In the genomic region with DNA sequence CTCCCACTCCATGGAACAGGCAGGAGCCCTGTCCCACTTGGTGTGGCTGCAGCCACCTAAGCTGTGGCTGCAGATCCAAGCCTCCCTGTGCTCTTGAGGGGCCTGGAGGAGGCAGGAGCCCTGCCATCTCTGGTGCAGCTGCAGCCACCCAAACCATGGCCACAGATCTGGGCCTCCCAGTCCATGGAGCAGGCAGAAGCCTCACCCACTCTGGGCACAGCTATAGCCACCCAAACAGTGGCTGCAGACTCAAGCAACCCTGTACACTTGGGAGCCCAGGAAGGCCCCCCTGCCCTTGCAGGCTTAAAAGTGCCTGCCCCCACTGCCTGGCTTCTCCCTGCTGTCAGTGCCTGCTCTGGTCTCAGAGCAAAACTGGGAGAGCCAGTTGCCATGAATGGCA, we compare ENCODE assay signal across 32 cellular contexts.
"Had no signal": no experiment of that assay in that cellular context is flagged by ENCODE, and none has a peak within 500 bp of the region (broad histone marks: within the 10 kb centered on the region; RNA-seq: fewer than 3 reads in every experiment).

No MANE protein-coding gene starts in this region.

- H3K36me3 Mint-ChIP-seq: activated CD4-positive, alpha-beta memory T cell treated with anti-CD3 and anti-CD28 coated beads for 36 hours; activated naive CD4-positive, alpha-beta T cell treated with anti-CD3 and anti-CD28 coated beads, Interleukin-2, amount 10 ng/mL, durations not matched to agents 7 days and 5 days; activated naive CD4-positive, alpha-beta T cell treated with anti-CD3 and anti-CD28 coated beads, Interleukin-2, amount 50 U/mL, for 24 hours; activated naive CD8-positive, alpha-beta T cell; activated naive CD8-positive, alpha-beta T cell treated with anti-CD3 and anti-CD28 coated beads, Interleukin-2, amount 10 ng/mL, durations not matched to agents 7 days and 5 days; brain had no signal

- ATAC-seq: activated CD8-positive, alpha-beta T cell treated with anti-CD3 and anti-CD28 coated beads for 36 hours; activated naive CD8-positive, alpha-beta T cell treated with anti-CD3 and anti-CD28 coated beads, Interleukin-2, amount 50 U/mL, for 24 hours had no signal

- H3K4me1 Mint-ChIP-seq: activated B cell treated with CpG ODN at 0.5 μM for 24 hours; activated CD4-positive, alpha-beta T cell treated with anti-CD3 and anti-CD28 coated beads, Interleukin-2, amount 10 ng/mL, durations not matched to agents 24 days and 14 days; activated naive CD4-positive, alpha-beta T cell treated with anti-CD3 and anti-CD28 coated beads, Interleukin-2, amount 10 ng/mL, durations not matched to agents 7 days and 5 days; activated naive CD4-positive, alpha-beta T cell treated with anti-CD3 and anti-CD28 coated beads, Interleukin-2, amount 50 U/mL, for 24 hours; activated naive CD8-positive, alpha-beta T cell treated with anti-CD3 and anti-CD28 coated beads, Interleukin-2, amount 10 ng/mL, durations not matched to agents 7 days and 5 days; activated naive CD8-positive, alpha-beta T cell treated with anti-CD3 and anti-CD28 coated beads, Interleukin-2, amount 50 U/mL, for 24 hours had no signal

- H3K4me1 ChIP-seq: ascending aorta had no signal

- H3K4me3 ChIP-seq: ascending aorta had no signal

- H3K27me3 Mint-ChIP-seq: activated B cell treated with CpG ODN at 0.5 μM for 24 hours; activated CD4-positive, alpha-beta memory T cell treated with anti-CD3 and anti-CD28 coated beads for 36 hours; activated CD4-positive, alpha-beta T cell treated with anti-CD3 and anti-CD28 coated beads, Interleukin-2, amount 10 ng/mL, durations not matched to agents 24 days and 14 days; activated CD8-positive, alpha-beta T cell treated with anti-CD3 and anti-CD28 coated beads for 36 hours; activated naive CD4-positive, alpha-beta T cell treated with anti-CD3 and anti-CD28 coated beads, Interleukin-2, amount 10 ng/mL, durations not matched to agents 7 days and 5 days; activated naive CD8-positive, alpha-beta T cell; activated naive CD8-positive, alpha-beta T cell treated with anti-CD3 and anti-CD28 coated beads, Interleukin-2, amount 50 U/mL, for 24 hours; activated T-cell treated with anti-CD3 and anti-CD28 coated beads, Interleukin-2, amount 50 U/mL, for 24 hours; brain had no signal

- H3K36me3 ChIP-seq: ascending aorta had no signal

- H3K27me3 ChIP-seq: ascending aorta had no signal

- H3K27ac ChIP-seq: ascending aorta, VCaP had no signal

- H3K27ac Mint-ChIP-seq: activated B cell treated with CpG ODN at 0.5 μM for 24 hours; activated CD4-positive, alpha-beta memory T cell treated with anti-CD3 and anti-CD28 coated beads for 36 hours; activated CD4-positive, alpha-beta T cell treated with anti-CD3 and anti-CD28 coated beads, Interleukin-2, amount 10 ng/mL, durations not matched to agents 24 days and 14 days; activated CD8-positive, alpha-beta T cell treated with anti-CD3 and anti-CD28 coated beads for 36 hours; activated naive CD4-positive, alpha-beta T cell treated with anti-CD3 and anti-CD28 coated beads, Interleukin-2, amount 10 ng/mL, durations not matched to agents 7 days and 5 days; activated naive CD4-positive, alpha-beta T cell treated with anti-CD3 and anti-CD28 coated beads, Interleukin-2, amount 50 U/mL, for 24 hours; activated naive CD8-positive, alpha-beta T cell; activated naive CD8-positive, alpha-beta T cell treated with anti-CD3 and anti-CD28 coated beads, Interleukin-2, amount 10 ng/mL, durations not matched to agents 7 days and 5 days; activated naive CD8-positive, alpha-beta T cell treated with anti-CD3 and anti-CD28 coated beads, Interleukin-2, amount 50 U/mL, for 24 hours; activated T-cell treated with anti-CD3 and anti-CD28 coated beads, Interleukin-2, amount 50 U/mL, for 24 hours; activated T-helper 2 cell treated with anti-CD3 and anti-CD28 coated beads, Interferon-gamma antibody, Interleukin-2, Interleukin-4, amounts not matched to agents 10 μg/mL and 5 μg/mL and 100 μg/mL, durations not matched to agents 14 hours and 24 hours and 36 hours; brain; T-helper 1 cell treated with Interleukin-12 subunit alpha and Interleukin-12 subunit beta and Interleukin-4 antibody, amounts not matched to agents 30 μg/mL and 1 μg/mL, for 36 hours; T-helper 2 cell treated with Interferon-gamma antibody and Interleukin-4, amounts not matched to agents 5 μg/mL and 100 μg/mL, for 36 hours had no signal

- H3K4me3 Mint-ChIP-seq: activated B cell treated with CpG ODN at 0.5 μM for 24 hours; activated CD4-positive, alpha-beta memory T cell treated with anti-CD3 and anti-CD28 coated beads for 36 hours; activated CD4-positive, alpha-beta T cell treated with anti-CD3 and anti-CD28 coated beads, Interleukin-2, amount 10 ng/mL, durations not matched to agents 24 days and 14 days; activated CD8-positive, alpha-beta T cell treated with anti-CD3 and anti-CD28 coated beads for 36 hours; activated naive CD4-positive, alpha-beta T cell treated with anti-CD3 and anti-CD28 coated beads, Interleukin-2, amount 10 ng/mL, durations not matched to agents 7 days and 5 days; activated naive CD4-positive, alpha-beta T cell treated with anti-CD3 and anti-CD28 coated beads, Interleukin-2, amount 50 U/mL, for 24 hours; activated naive CD8-positive, alpha-beta T cell; activated naive CD8-positive, alpha-beta T cell treated with anti-CD3 and anti-CD28 coated beads, Interleukin-2, amount 10 ng/mL, durations not matched to agents 7 days and 5 days; activated naive CD8-positive, alpha-beta T cell treated with anti-CD3 and anti-CD28 coated beads, Interleukin-2, amount 50 U/mL, for 24 hours; activated T-cell treated with anti-CD3 and anti-CD28 coated beads, Interleukin-2, amount 50 U/mL, for 24 hours; brain; T-helper 1 cell treated with Interleukin-12 subunit alpha and Interleukin-12 subunit beta and Interleukin-4 antibody, amounts not matched to agents 30 μg/mL and 1 μg/mL, for 36 hours; T-helper 2 cell treated with Interferon-gamma antibody and Interleukin-4, amounts not matched to agents 5 μg/mL and 100 μg/mL, for 36 hours had no signal

- H3K9me3 ChIP-seq: ascending aorta had no signal

- FAIRE-seq: TTC549 had no signal

- DNase-seq: activated B cell treated with CpG ODN at 0.5 μM for 24 hours; activated CD4-positive, alpha-beta memory T cell treated with anti-CD3 and anti-CD28 coated beads for 36 hours; activated CD4-positive, alpha-beta T cell treated with anti-CD3 and anti-CD28 coated beads for 4 hours; activated CD4-positive, alpha-beta T cell treated with anti-CD3 and anti-CD28 coated beads, Interleukin-2, amount 10 ng/mL, durations not matched to agents 24 days and 14 days; activated CD4-positive, alpha-beta T cell treated with anti-CD3 and anti-CD28 coated beads, Interleukin-2, amount 50 U/mL, for 1 hour; activated CD4-positive, alpha-beta T cell treated with anti-CD3 and anti-CD28 coated beads, Interleukin-2, amount 50 U/mL, for 4 hours; activated CD4-positive, CD25-positive, alpha-beta regulatory T cell treated with anti-CD3 and anti-CD28 coated beads, Interleukin-2, amount 50 U/mL, for 72 hours; activated CD8-positive, alpha-beta memory T cell treated with anti-CD3 and anti-CD28 coated beads, Interleukin-2, amount 50 U/mL, for 48 hours; activated CD8-positive, alpha-beta T cell treated with anti-CD3 and anti-CD28 coated beads for 36 hours; activated effector memory CD4-positive, alpha-beta T cell treated with Interleukin-2 at 50 U/mL for 16 hours; activated gamma-delta T cell; activated naive CD4-positive, alpha-beta T cell treated with anti-CD3 and anti-CD28 coated beads, Interleukin-2, amount 10 ng/mL, durations not matched to agents 7 days and 5 days; activated naive CD4-positive, alpha-beta T cell treated with Interleukin-2 at 50 U/mL for 16 hours; activated naive CD8-positive, alpha-beta T cell treated with anti-CD3 and anti-CD28 coated beads, Interleukin-2, amount 10 ng/mL, durations not matched to agents 7 days and 5 days; activated naive CD8-positive, alpha-beta T cell treated with anti-CD3 and anti-CD28 coated beads, Interleukin-2, amount 50 U/mL, for 24 hours; activated T-cell treated with anti-CD3 and anti-CD28 coated beads, Interleukin-2, amount 50 U/mL, for 24 hours; activated T-cell treated with anti-CD3 and anti-CD28 coated beads, Interleukin-2, amount 50 U/mL, for 48 hours; amygdala; anterior cingulate cortex; SW 1271; T-helper 1 cell; T-helper 2 cell; T-helper 9 cell had no signal

- H3K9me3 Mint-ChIP-seq: activated B cell treated with CpG ODN at 0.5 μM for 24 hours; activated CD4-positive, alpha-beta memory T cell treated with anti-CD3 and anti-CD28 coated beads for 36 hours; activated CD4-positive, alpha-beta T cell treated with anti-CD3 and anti-CD28 coated beads, Interleukin-2, amount 10 ng/mL, durations not matched to agents 24 days and 14 days; activated CD8-positive, alpha-beta T cell treated with anti-CD3 and anti-CD28 coated beads for 36 hours; activated naive CD4-positive, alpha-beta T cell treated with anti-CD3 and anti-CD28 coated beads, Interleukin-2, amount 10 ng/mL, durations not matched to agents 7 days and 5 days; activated naive CD8-positive, alpha-beta T cell treated with anti-CD3 and anti-CD28 coated beads, Interleukin-2, amount 10 ng/mL, durations not matched to agents 7 days and 5 days; activated naive CD8-positive, alpha-beta T cell treated with anti-CD3 and anti-CD28 coated beads, Interleukin-2, amount 50 U/mL, for 24 hours; activated T-cell treated with anti-CD3 and anti-CD28 coated beads, Interleukin-2, amount 50 U/mL, for 24 hours; activated T-helper 2 cell treated with anti-CD3 and anti-CD28 coated beads, Interferon-gamma antibody, Interleukin-2, Interleukin-4, amounts not matched to agents 10 μg/mL and 5 μg/mL and 100 μg/mL, durations not matched to agents 14 hours and 24 hours and 36 hours; T-helper 1 cell treated with Interleukin-12 subunit alpha and Interleukin-12 subunit beta and Interleukin-4 antibody, amounts not matched to agents 30 μg/mL and 1 μg/mL, for 36 hours; T-helper 2 cell treated with Interferon-gamma antibody and Interleukin-4, amounts not matched to agents 5 μg/mL and 100 μg/mL, for 36 hours had no signal
